8 cellular contexts compared by ENCODE assay signal in genomic region chr1:145927916-145928647, GRCh38. TPM values are rescaled to one million over a fixed set of nuclear protein-coding genes. Genes with fewer than 3 reads are reported as not detected.
DNase-seq lines count a peak whose midpoint lies in the region; ATAC-seq, FAIRE-seq and TF ChIP-seq lines count a peak whose summit lies in the region.

No MANE protein-coding gene starts in this region.

- no peak overlapping the region for H3K27ac Mint-ChIP-seq in MCF 10A (ENCODE audit: low read depth, unreplicated experiment)

- POLR2A ChIA-PET in A549 (lab: Yijun Ruan, JAX): interaction anchor here (0.6 to 3.3 kb wide), 28 partner anchors 8 to 647 kb away, joined by 3 to 62 read pairs (median 5); partner anchors contain the start of genes ANKRD34A, LIX1L, NUDT17 and PEX11B
- POLR2A ChIA-PET in HEK293 (lab: Yijun Ruan, JAX): interaction anchor here (0.6 to 2.2 kb wide), 22 partner anchors 8 to 108 kb away, joined by 3 to 51 read pairs (median 6); partner anchors contain the start of genes ANKRD34A, LIX1L, NUDT17 and PEX11B
- POLR2A ChIA-PET in MCF 10A (lab: Yijun Ruan, JAX): interaction anchor here (0.7 to 3.9 kb wide), 41 partner anchors 10 to 125 kb away, joined by 3 to 136 read pairs (median 6); partner anchors contain the start of genes ANKRD34A, ANKRD35, ITGA10 and LIX1L

- no peaks in the 10 kb centered on the region for H3K27me3 Mint-ChIP-seq in MCF 10A (ENCODE audit: insufficient read depth, unreplicated experiment)

- intact Hi-C loops in MCF 10A (cut with micrococcal nuclease): loop anchor here (1.0 to 2.0 kb wide), 3 partner anchors 35 to 51 kb away; no protein-coding TSS in a partner anchor

- TSS peak; percentile 94 for BruUV-seq in MCF 10A (replicated peaks; lab: Mats Ljungman, UMichigan)

- no peak for ATAC-seq in A549
- ATAC-seq in HG03159 (IDR thresholded peaks at IDR 0.05; ENCODE audit: unreplicated experiment): no peak

- no peak for TF ChIP-seq EP300 in A549 (IDR thresholded peaks at IDR 0.05)

- H3K27me3 ChIP-seq in mononuclear cell (ENCODE audit: insufficient read depth, low read length): no peaks in the 10 kb centered on the region

- peaks cover 0 to 26% of the 10 kb centered on the region in 2 experiments; a peak in 2 of 3 replicates for H3K36me3 ChIP-seq in HEK293 (ENCODE audit: control insufficient read depth in 2 of 2, insufficient read depth in 1 of 2, low read length in 2 of 2)

- H3K36me3 Mint-ChIP-seq in MCF 10A (ENCODE audit: insufficient read depth, unreplicated experiment): peaks cover 28% of the 10 kb centered on the region

- peak overlapping the region; percentile 84 for H3K4me3 ChIP-seq in A549
- peak overlapping the region; percentile 83 for H3K4me3 ChIP-seq in HEK293 (ENCODE audit: low read depth, low read length)
- peak overlapping the region; percentile 63 for H3K4me3 ChIP-seq in mononuclear cell (ENCODE audit: low read length)

- in situ Hi-C loops in G401 (cut with HindIII; ENCODE audit: low sequenced_read_pairs): no loop called here

- peaks cover 14% of the 10 kb centered on the region for H3K4me1 Mint-ChIP-seq in MCF 10A (ENCODE audit: insufficient read depth, unreplicated experiment)

- 56% methylated on average over 20 of the region's 20 CpGs for WGBS in A549 (ENCODE audit: missing lambda C conversion rate)

- H3K4me3 Mint-ChIP-seq in MCF 10A (ENCODE audit: unreplicated experiment): no peak overlapping the region

- TF ChIP-seq CTCF in A549 (IDR thresholded peaks at IDR 0.05) (no peak), HEK293 (tag by site-specific recombination; IDR thresholded peaks at IDR 0.05) (no peak), MCF 10A (IDR thresholded peaks at IDR 0.05; ENCODE audit: unreplicated experiment) (no peak)

- no peak for TF ChIP-seq POLR2A in A549 (IDR thresholded peaks at IDR 0.05; ENCODE audit: low read length)

- TF ChIP-seq RAD21 in A549 (conservative IDR thresholded peaks at IDR 0.05 in 1 of 2, IDR thresholded peaks at IDR 0.05 in 1 of 2): no peak

- peak overlapping the region; percentile 91 for H3K4me2 ChIP-seq in A549

- no peak for FAIRE-seq in A549 (lab: Jason Lieb, UNC)

- H3K9me3 ChIP-seq in A549 (no peaks in the 10 kb centered on the region), HEK293 (ENCODE audit: control insufficient read depth, insufficient read depth, low read depth, low read length) (no peaks in the 10 kb centered on the region), mononuclear cell (ENCODE audit: low read depth, low read length) (no peaks in the 10 kb centered on the region)

- no peaks in the 10 kb centered on the region for H3K9me3 Mint-ChIP-seq in MCF 10A (ENCODE audit: unreplicated experiment)

- H3K4me1 ChIP-seq in A549: peaks cover 10% of the 10 kb centered on the region; the same call in 2 of the 3 replicates
- no peaks in the 10 kb centered on the region for H3K4me1 ChIP-seq in HEK293 (ENCODE audit: control insufficient read depth, insufficient read depth, low read length)
- H3K4me1 ChIP-seq in mononuclear cell (ENCODE audit: insufficient read depth, low read length): peaks cover 42% of the 10 kb centered on the region

- H3K27ac ChIP-seq in A549: peak overlapping the region; percentile 97
- peak overlapping the region; percentile 59 for H3K27ac ChIP-seq in HEK293 (ENCODE audit: extremely low read depth, low read depth, low read length)

- DNase-seq in A549 (ENCODE audit: low read depth in 1 of 2, low spot score in 1 of 2) (no peak), MCF 10A (ENCODE audit: unreplicated experiment) (no peak), G401 (ENCODE audit: low spot score) (no peak), iPS-NIHi11 (ENCODE audit: low spot score) (no peak), NCI-H2107 (lab: John Stamatoyannopoulos, UW) (no peak)

- CTCF ChIA-PET in A549 (lab: Yijun Ruan, JAX): interaction anchor here (0.8 to 6.2 kb wide), 16 partner anchors 8 to 82 kb away, joined by 3 to 41 read pairs (median 8); partner anchors contain the start of genes ANKRD34A, LIX1L, NUDT17 and PEX11B
- CTCF ChIA-PET in HEK293 (lab: Yijun Ruan, JAX): interaction anchor here (0.6 to 3.0 kb wide), 17 partner anchors 8 to 1130 kb away, joined by 3 to 18 read pairs (median 3); partner anchors contain the start of genes ITGA10, LIX1L and NUDT17
- CTCF ChIA-PET in MCF 10A (lab: Yijun Ruan, JAX): interaction anchor here (0.8 to 3.1 kb wide), 15 partner anchors 9 to 79 kb away, joined by 3 to 19 read pairs (median 7); partner anchors contain the start of genes ANKRD34A, LIX1L, PIAS3 and POLR3GL

TF ChIP-seq in A549, 52 proteins besides CTCF, POLR2A, EP300 and RAD21 (continues in another document):
- TF ChIP-seq NR3C1 (IDR thresholded peaks at IDR 0.05) (no peak), ZC3H11A (IDR thresholded peaks at IDR 0.05) (no peak), BCL3 (IDR thresholded peaks at IDR 0.05) (no peak), CBX2 (IDR thresholded peaks at IDR 0.05; ENCODE audit: borderline replicate concordance, low read depth) (no peak)

TF ChIP-seq in HEK293, 187 proteins besides CTCF, POLR2A, EP300 and RAD21:
- no peak for TF ChIP-seq ZEB2 (tag by site-specific recombination; IDR thresholded peaks at IDR 0.05)
- TF ChIP-seq OSR2 (tag by site-specific recombination; IDR thresholded peaks at IDR 0.05): 0 out of 2 replicates have a peak, but pooled peaks have one; percentile 18
- TF ChIP-seq ZNF416 (tag by site-specific recombination; IDR thresholded peaks at IDR 0.05): no peak

RNA-seq across cellular contexts. Expression of gene RBM8A, which starts 0.8 kb away (rescaled TPM):
- polyA plus RNA-seq in A549 (2011; rRNA removed) (152 and 281 TPM in 2 replicates), A549 (2017; fragmentation: RNase III; extraction: RNeasy Plus Mini Kit Qiagen cat#74134 plus additional on column Dnase treatment) (240 to 278 TPM (median 245 TPM) in 3 replicates)
- polyA plus RNA-seq in A549 (2012; cell fraction: cytosol; rRNA removed): 135 and 262 TPM in 2 replicates
- 59.1 and 116 TPM in 2 replicates for polyA plus RNA-seq in A549 (2012; cell fraction: nucleus; rRNA removed)
- 53.0 and 54.2 TPM in 2 replicates for polyA minus RNA-seq in A549 (2011; rRNA and poly(A)+ RNA removed)
- total RNA-seq in MCF 10A (2022) (370 and 403 TPM in 2 replicates), mononuclear cell (98.2 TPM)
- 86.0 and 117 TPM in 2 replicates for total RNA-seq in G401 (2014; rRNA removed; shearing (Covaris generic))

RNA-seq across cellular contexts. Expression of gene PEX11B, which starts 9.6 kb away (rescaled TPM):
- 35.5 and 40.6 TPM in 2 replicates for polyA plus RNA-seq in A549 (2011; rRNA removed)
- polyA plus RNA-seq in A549 (2012; cell fraction: cytosol; rRNA removed): 12.4 and 13.7 TPM in 2 replicates
- polyA plus RNA-seq in A549 (2012; cell fraction: nucleus; rRNA removed): 8.0 and 11.3 TPM in 2 replicates
- polyA plus RNA-seq in A549 (2017; fragmentation: RNase III; extraction: RNeasy Plus Mini Kit Qiagen cat#74134 plus additional on column Dnase treatment): 13.9 to 15.2 TPM (median 14.2 TPM) in 3 replicates
- polyA minus RNA-seq in A549 (2011; rRNA and poly(A)+ RNA removed): 15.0 and 15.8 TPM in 2 replicates
- 35.5 and 36.2 TPM in 2 replicates for total RNA-seq in MCF 10A (2022)
- 6.1 TPM for total RNA-seq in mononuclear cell
- total RNA-seq in G401 (2014; rRNA removed; shearing (Covaris generic)): 18.2 and 31.9 TPM in 2 replicates

RNA-seq across cellular contexts. Expression of gene ITGA10, which starts 18.2 kb away (rescaled TPM):
- 0.68 and 1.1 TPM in 2 replicates for polyA plus RNA-seq in A549 (2011; rRNA removed)
- polyA plus RNA-seq in A549 (2012; cell fraction: cytosol; rRNA removed): 0.17 and 0.19 TPM in 2 replicates
- polyA plus RNA-seq in A549 (2012; cell fraction: nucleus; rRNA removed): 0.80 and 1.0 TPM in 2 replicates
- 0.62 to 1.2 TPM (median 1.1 TPM) in 3 replicates for polyA plus RNA-seq in A549 (2017; fragmentation: RNase III; extraction: RNeasy Plus Mini Kit Qiagen cat#74134 plus additional on column Dnase treatment)
- 0.58 and 1.1 TPM in 2 replicates for polyA minus RNA-seq in A549 (2011; rRNA and poly(A)+ RNA removed)
- 25.7 and 33.0 TPM in 2 replicates for total RNA-seq in MCF 10A (2022)
- 0.21 TPM for total RNA-seq in mononuclear cell
- 0.27 and 0.74 TPM in 2 replicates for total RNA-seq in G401 (2014; rRNA removed; shearing (Covaris generic))

RNA-seq across cellular contexts. Expression of gene LIX1L, which starts 29.7 kb away (rescaled TPM):
- polyA plus RNA-seq in A549 (2011; rRNA removed) (33.0 and 35.8 TPM in 2 replicates), A549 (2017; fragmentation: RNase III; extraction: RNeasy Plus Mini Kit Qiagen cat#74134 plus additional on column Dnase treatment) (8.6 to 10.5 TPM (median 10.1 TPM) in 3 replicates)
- polyA plus RNA-seq in A549 (2012; cell fraction: cytosol; rRNA removed): 16.2 and 18.8 TPM in 2 replicates
- 6.8 and 10.8 TPM in 2 replicates for polyA plus RNA-seq in A549 (2012; cell fraction: nucleus; rRNA removed)
- polyA minus RNA-seq in A549 (2011; rRNA and poly(A)+ RNA removed): 15.9 and 18.4 TPM in 2 replicates
- total RNA-seq in MCF 10A (2022) (40.1 and 42.1 TPM in 2 replicates), mononuclear cell (15.1 TPM)
- total RNA-seq in G401 (2014; rRNA removed; shearing (Covaris generic)): 31.7 and 32.1 TPM in 2 replicates

RNA-seq across cellular contexts. Expression of gene ANKRD34A, which starts 36.3 kb away (rescaled TPM):
- polyA plus RNA-seq in A549 (2011; rRNA removed): 0.30 and 0.34 TPM in 2 replicates
- polyA plus RNA-seq in A549 (2012; cell fraction: cytosol; rRNA removed): 0.17 and 0.29 TPM in 2 replicates
- polyA plus RNA-seq in A549 (2012; cell fraction: nucleus; rRNA removed): 0.50 and 0.79 TPM in 2 replicates
- 0.25 to 0.59 TPM (median 0.39 TPM) in 3 replicates for polyA plus RNA-seq in A549 (2017; fragmentation: RNase III; extraction: RNeasy Plus Mini Kit Qiagen cat#74134 plus additional on column Dnase treatment)
- polyA minus RNA-seq in A549 (2011; rRNA and poly(A)+ RNA removed): 0.15 and 0.33 TPM in 2 replicates
- 2.6 and 3.1 TPM in 2 replicates for total RNA-seq in MCF 10A (2022)
- 0.42 TPM for total RNA-seq in mononuclear cell
- total RNA-seq in G401 (2014; rRNA removed; shearing (Covaris generic)): 2.5 and 16.1 TPM in 2 replicates

Comparison
In these comparisons a context has a peak if more than half of its experiments do, and no peak if none do; other contexts are left out.
1. RNA of gene ITGA10, which starts 18.2 kb away (total RNA-seq): 25.7 to 33.0 TPM in MCF 10A; 0.27 to 0.74 TPM in G401 and 0.21 TPM in mononuclear cell (single experiment); every median in the first group is over 10 times any median in the second.
2. Peak in every context shown above with its lines, with median percentiles within 50 percentile points of each other: H3K4me3 ChIP-seq.